ENCODE assay signal across 1 cellular context in genomic region chr2:21467910-21468309, GRCh38.
TF ChIP-seq lines count a peak whose summit lies in the region.

No MANE protein-coding gene starts in this region.

TF ChIP-seq in GM23338, 12 proteins besides CTCF, POLR2A, EP300 and RAD21 (continued from another document):
- TF ChIP-seq ETS1 (IDR thresholded peaks at IDR 0.05) = no peak
- TF ChIP-seq STAT1 (IDR thresholded peaks at IDR 0.05; ENCODE audit: unreplicated experiment) = no peak
- TF ChIP-seq EZH2phosphoT487 (IDR thresholded peaks at IDR 0.05; ENCODE audit: unreplicated experiment) = no peak
- no peak for TF ChIP-seq REST (IDR thresholded peaks at IDR 0.05; ENCODE audit: unreplicated experiment)
